In the genomic region with DNA sequence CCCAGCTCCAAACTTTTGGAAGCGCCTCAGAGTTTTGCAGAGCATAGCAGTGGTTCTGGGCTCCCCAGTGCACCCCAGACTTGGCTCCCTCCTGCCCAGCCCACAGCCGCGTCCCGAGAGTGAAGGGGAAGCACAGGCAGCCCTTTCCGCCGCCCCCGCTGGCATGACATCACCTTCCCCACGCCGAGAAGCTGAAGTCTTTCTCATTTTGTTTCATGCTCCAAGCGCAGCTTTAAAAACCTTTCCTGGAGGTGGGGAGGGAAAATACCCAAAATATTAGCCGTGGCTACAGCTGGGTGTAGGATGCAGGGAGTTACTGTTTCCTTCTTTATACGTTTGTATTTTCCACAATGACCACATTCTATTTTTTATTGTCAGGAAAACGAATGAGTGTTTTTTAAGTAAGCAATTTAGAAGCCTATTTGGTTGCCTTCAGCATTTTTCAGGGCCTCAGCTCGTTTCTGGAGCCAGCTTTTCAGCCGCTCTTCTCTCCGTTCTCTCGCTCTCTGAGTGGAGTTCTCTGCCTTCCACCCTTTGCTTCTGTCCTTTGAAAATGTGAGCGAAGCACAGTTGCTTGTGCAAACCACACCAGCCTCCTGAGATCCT, we compare ENCODE assay signal across 8 cellular contexts.
A peak's percentile ranks its signal among the peaks of the same experiment; 100 is the strongest.
DNase-seq lines count a peak whose midpoint lies in the region; ATAC-seq and TF ChIP-seq lines count a peak whose summit lies in the region.

No MANE protein-coding gene starts in this region.

- peak; percentile 71 for ATAC-seq in HG02588 (IDR thresholded peaks at IDR 0.05; ENCODE audit: unreplicated experiment)
- peak; percentile 72 for ATAC-seq in activated CD8-positive, alpha-beta memory T cell treated with anti-CD3 and anti-CD28 coated beads, Interleukin-2, amount 10 ng/mL, durations not matched to agents 7 days and 5 days
- ATAC-seq in foreskin keratinocyte, result peak; percentile 83
- no peak for ATAC-seq in SK-N-SH treated with all-trans-retinoic acid at 6 μM for 48 hours

- H3K4me1 ChIP-seq in BLaER1 (peaks cover 52% of the 10 kb centered on the region), foreskin keratinocyte (no peaks in the 10 kb centered on the region), urinary bladder (ENCODE audit: insufficient read depth) (no peaks in the 10 kb centered on the region)

- intact Hi-C loops in posterior cingulate gyrus (cut with DNase I), result loop anchor here (2.0 kb wide), 1 partner anchor 213 kb away; the partner anchor contains the start of gene RRBP1

- H3K36me3 ChIP-seq in BLaER1, result no peaks in the 10 kb centered on the region
- H3K36me3 ChIP-seq in urinary bladder (ENCODE audit: insufficient read depth), result no peaks in the 10 kb centered on the region

- H3K27me3 Mint-ChIP-seq in activated CD8-positive, alpha-beta memory T cell treated with anti-CD3 and anti-CD28 coated beads, Interleukin-2, amount 10 ng/mL, durations not matched to agents 7 days and 5 days, result peaks cover 58% of the 10 kb centered on the region

- peaks cover 26% of the 10 kb centered on the region for H3K4me1 Mint-ChIP-seq in activated CD8-positive, alpha-beta memory T cell treated with anti-CD3 and anti-CD28 coated beads, Interleukin-2, amount 10 ng/mL, durations not matched to agents 7 days and 5 days

- H3K27ac Mint-ChIP-seq in activated CD8-positive, alpha-beta memory T cell treated with anti-CD3 and anti-CD28 coated beads, Interleukin-2, amount 10 ng/mL, durations not matched to agents 7 days and 5 days, result no peak overlapping the region

- no peaks in the 10 kb centered on the region for H3K36me3 Mint-ChIP-seq in activated CD8-positive, alpha-beta memory T cell treated with anti-CD3 and anti-CD28 coated beads, Interleukin-2, amount 10 ng/mL, durations not matched to agents 7 days and 5 days

- peak overlapping the region; percentile 29 for H3K4me3 Mint-ChIP-seq in activated CD8-positive, alpha-beta memory T cell treated with anti-CD3 and anti-CD28 coated beads, Interleukin-2, amount 10 ng/mL, durations not matched to agents 7 days and 5 days

- WGBS in urinary bladder, result 12% methylated on average over 18 of the region's 18 CpGs

- H3K4me2 ChIP-seq in BLaER1, result peak overlapping the region; percentile 75

- H4K20me1 ChIP-seq in BLaER1, result no peaks in the 10 kb centered on the region

- DNase-seq in activated CD8-positive, alpha-beta memory T cell treated with anti-CD3 and anti-CD28 coated beads, Interleukin-2, amount 10 ng/mL, durations not matched to agents 7 days and 5 days, result peak; percentile 64
- DNase-seq in foreskin keratinocyte (no peak), posterior cingulate gyrus (peak in 7 of 10 donors; percentile 48 to 93 (median 67)), activated gamma-delta T cell (lab: John Stamatoyannopoulos, UW) (no peak)

- CTCF ChIA-PET in activated CD8-positive, alpha-beta memory T cell treated with anti-CD3 and anti-CD28 coated beads, Interleukin-2, amount 10 ng/mL, durations not matched to agents 7 days and 5 days (lab: Charles Lee), result interaction anchor here (0.9 to 2.8 kb wide), 8 partner anchors 9 to 393 kb away, joined by 3 to 30 read pairs (median 3); partner anchors contain the start of gene RRBP1

- no peak overlapping the region; the same call in 1 of the 2 replicates for H3K9ac ChIP-seq in BLaER1

- H3K4me3 ChIP-seq in BLaER1 (no peak overlapping the region), urinary bladder (ENCODE audit: low read depth, low read length) (peak overlapping the region; percentile 17)

- no peaks in the 10 kb centered on the region; the same call in 1 of the 2 replicates for H3K27me3 ChIP-seq in BLaER1
- no peaks in the 10 kb centered on the region for H3K27me3 ChIP-seq in foreskin keratinocyte

- no peak for TF ChIP-seq CTCF in foreskin keratinocyte (conservative IDR thresholded peaks at IDR 0.05)

- H3K27ac ChIP-seq in BLaER1, result no peak overlapping the region
- peak overlapping the region; percentile 68 for H3K27ac ChIP-seq in foreskin keratinocyte
- peak overlapping the region; percentile 70 for H3K27ac ChIP-seq in urinary bladder (ENCODE audit: low read depth)

- peaks cover 21% of the 10 kb centered on the region for H3K9me3 ChIP-seq in BLaER1

- H3K9me3 Mint-ChIP-seq in activated CD8-positive, alpha-beta memory T cell treated with anti-CD3 and anti-CD28 coated beads, Interleukin-2, amount 10 ng/mL, durations not matched to agents 7 days and 5 days (ENCODE audit: low read depth), result no peaks in the 10 kb centered on the region

TF ChIP-seq in SK-N-SH treated with all-trans-retinoic acid at 6 μM for 48 hours, 23 proteins besides CTCF, POLR2A, EP300 and RAD21:
- TF ChIP-seq RARB (CRISPR knock-in tag; IDR thresholded peaks at IDR 0.05) (no peak), POU6F1 (CRISPR knock-in tag; IDR thresholded peaks at IDR 0.05; ENCODE audit: borderline replicate concordance, low read depth) (no peak), ZFP30 (CRISPR knock-in tag; IDR thresholded peaks at IDR 0.05) (no peak), ESRRG (CRISPR knock-in tag; IDR thresholded peaks at IDR 0.05) (no peak), TOX (CRISPR knock-in tag; IDR thresholded peaks at IDR 0.05; ENCODE audit: borderline replicate concordance) (no peak), OSR1 (CRISPR knock-in tag; IDR thresholded peaks at IDR 0.05) (no peak), ZFP3 (CRISPR knock-in tag; IDR thresholded peaks at IDR 0.05) (no peak)
- TF ChIP-seq, protein P1, sequence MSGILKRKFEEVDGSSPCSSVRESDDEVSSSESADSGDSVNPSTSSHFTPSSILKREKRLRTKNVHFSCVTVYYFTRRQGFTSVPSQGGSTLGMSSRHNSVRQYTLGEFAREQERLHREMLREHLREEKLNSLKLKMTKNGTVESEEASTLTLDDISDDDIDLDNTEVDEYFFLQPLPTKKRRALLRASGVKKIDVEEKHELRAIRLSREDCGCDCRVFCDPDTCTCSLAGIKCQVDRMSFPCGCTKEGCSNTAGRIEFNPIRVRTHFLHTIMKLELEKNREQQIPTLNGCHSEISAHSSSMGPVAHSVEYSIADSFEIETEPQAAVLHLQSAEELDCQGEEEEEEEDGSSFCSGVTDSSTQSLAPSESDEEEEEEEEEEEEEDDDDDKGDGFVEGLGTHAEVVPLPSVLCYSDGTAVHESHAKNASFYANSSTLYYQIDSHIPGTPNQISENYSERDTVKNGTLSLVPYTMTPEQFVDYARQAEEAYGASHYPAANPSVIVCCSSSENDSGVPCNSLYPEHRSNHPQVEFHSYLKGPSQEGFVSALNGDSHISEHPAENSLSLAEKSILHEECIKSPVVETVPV (CRISPR knock-in tag; IDR thresholded peaks at IDR 0.05), result no peak
- TF ChIP-seq, protein P2, sequence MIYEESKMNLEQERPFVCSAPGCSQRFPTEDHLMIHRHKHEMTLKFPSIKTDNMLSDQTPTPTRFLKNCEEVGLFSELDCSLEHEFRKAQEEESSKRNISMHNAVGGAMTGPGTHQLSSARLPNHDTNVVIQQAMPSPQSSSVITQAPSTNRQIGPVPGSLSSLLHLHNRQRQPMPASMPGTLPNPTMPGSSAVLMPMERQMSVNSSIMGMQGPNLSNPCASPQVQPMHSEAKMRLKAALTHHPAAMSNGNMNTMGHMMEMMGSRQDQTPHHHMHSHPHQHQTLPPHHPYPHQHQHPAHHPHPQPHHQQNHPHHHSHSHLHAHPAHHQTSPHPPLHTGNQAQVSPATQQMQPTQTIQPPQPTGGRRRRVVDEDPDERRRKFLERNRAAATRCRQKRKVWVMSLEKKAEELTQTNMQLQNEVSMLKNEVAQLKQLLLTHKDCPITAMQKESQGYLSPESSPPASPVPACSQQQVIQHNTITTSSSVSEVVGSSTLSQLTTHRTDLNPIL (CRISPR knock-in tag; IDR thresholded peaks at IDR 0.05; ENCODE audit: low read depth), result no peak

Comparison
In these comparisons a context has a peak if more than half of its experiments do, and no peak if none do; other contexts are left out.
1. DNase-seq: peak in activated CD8-positive, alpha-beta memory T cell treated with anti-CD3 and anti-CD28 coated beads, Interleukin-2, amount 10 ng/mL, durations not matched to agents 7 days and 5 days (single experiment) and posterior cingulate gyrus (7 of 10); none in foreskin keratinocyte (0 of 2) and activated gamma-delta T cell (single experiment).